ENCODE assay signal across 11 cellular contexts in the genomic region with DNA sequence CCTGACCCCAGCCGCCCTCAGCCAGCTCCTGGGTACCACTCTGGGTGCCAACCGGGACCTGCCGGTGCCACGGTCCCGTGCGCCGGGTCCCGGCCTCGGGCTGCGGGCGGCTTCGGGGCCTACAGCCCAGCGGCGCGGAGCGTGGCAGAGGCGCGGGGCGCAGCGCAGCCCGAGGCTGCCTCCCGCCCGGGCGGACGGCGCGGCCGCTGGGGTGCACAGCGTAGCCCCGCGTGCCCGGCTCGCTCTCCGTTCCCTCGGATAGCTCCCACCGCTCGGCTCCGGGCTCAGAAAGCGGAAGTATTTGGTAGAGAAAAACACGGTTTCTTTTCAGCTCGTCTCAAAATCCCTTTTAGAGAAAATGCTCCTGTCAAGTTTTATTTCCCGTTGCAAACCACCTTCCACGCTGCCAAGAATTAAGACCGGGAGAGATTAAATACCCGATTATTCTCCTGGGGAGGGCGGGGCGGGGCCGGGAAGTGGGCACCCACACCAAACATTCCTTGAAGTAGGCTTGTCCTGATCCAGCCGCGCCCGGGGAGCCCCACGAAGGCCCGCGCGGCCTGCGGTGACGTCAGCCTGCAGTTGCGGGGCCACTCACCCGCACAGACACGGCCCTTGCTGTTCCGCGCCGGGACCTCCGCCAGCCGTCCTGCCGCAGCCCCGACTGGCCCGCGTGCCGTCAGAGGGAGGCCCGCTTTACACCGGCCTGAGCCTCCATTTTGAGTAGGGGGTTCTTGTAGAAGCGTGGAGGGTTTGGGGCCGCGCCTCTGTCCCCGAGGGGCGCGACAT. TPM values are rescaled to one million over a fixed set of nuclear protein-coding genes. Genes with fewer than 3 reads are reported as not detected.
A peak's percentile ranks its signal among the peaks of the same experiment; 100 is the strongest.
DNase-seq lines count a peak whose midpoint lies in the region; ATAC-seq and TF ChIP-seq lines count a peak whose summit lies in the region.
"Had no signal": no experiment of that assay in that cellular context is flagged by ENCODE, and none has a peak within 500 bp of the region (broad histone marks: within the 10 kb centered on the region; RNA-seq: fewer than 3 reads in every experiment).

No MANE protein-coding gene starts in this region.

- peak overlapping the region; percentile 80 for H3K4me2 ChIP-seq in mesenchymal stem cell (ENCODE audit: low read length, poor library complexity, severe bottlenecking)

- peak overlapping the region; percentile 2 to 51 for H3K23ac ChIP-seq in mesenchymal stem cell (ENCODE audit: low read length in 2 of 2)

- H3K9me3 ChIP-seq in ascending aorta (no peaks in the 10 kb centered on the region), mesenchymal stem cell (ENCODE audit: control insufficient read depth, low read length) (no peaks in the 10 kb centered on the region), tibial nerve (no peaks in the 10 kb centered on the region), thyroid gland (no peaks in the 10 kb centered on the region)

- ATAC-seq in activated CD4-positive, alpha-beta T cell treated with anti-CD3 and anti-CD28 coated beads for 36 hours: peak; percentile 48
- ATAC-seq in GM19351 (IDR thresholded peaks at IDR 0.05; ENCODE audit: unreplicated experiment): no peak

- H3K27ac ChIP-seq in ascending aorta: no peak overlapping the region
- H3K27ac ChIP-seq in mesenchymal stem cell (ENCODE audit: low read length, poor library complexity, severe bottlenecking): no peak overlapping the region
- peak overlapping the region in 3 of 4 donors; percentile 17 to 87 (median 50) for H3K27ac ChIP-seq in tibial nerve
- H3K27ac ChIP-seq in thyroid gland: no peak overlapping the region

- peaks cover 22% of the 10 kb centered on the region for H3K4me1 Mint-ChIP-seq in activated CD4-positive, alpha-beta T cell treated with anti-CD3 and anti-CD28 coated beads for 36 hours

- no peak overlapping the region for H3K4ac ChIP-seq in mesenchymal stem cell (ENCODE audit: low read depth in 1 of 2, low read length in 2 of 2)

- H3K27me3 Mint-ChIP-seq in activated CD4-positive, alpha-beta T cell treated with anti-CD3 and anti-CD28 coated beads for 36 hours: peaks cover 79% of the 10 kb centered on the region

- POLR2A ChIA-PET in activated CD4-positive, alpha-beta T cell treated with anti-CD3 and anti-CD28 coated beads for 36 hours (lab: Charles Lee): no interaction called here

- H2BK5ac ChIP-seq in mesenchymal stem cell (ENCODE audit: low read depth, low read length, poor library complexity, severe bottlenecking): no peak overlapping the region

- no peaks in the 10 kb centered on the region for H3K9me3 Mint-ChIP-seq in activated CD4-positive, alpha-beta T cell treated with anti-CD3 and anti-CD28 coated beads for 36 hours (ENCODE audit: low read depth)

- H3K36me3 ChIP-seq in ascending aorta (no peaks in the 10 kb centered on the region), mesenchymal stem cell (ENCODE audit: control insufficient read depth in 1 of 2, insufficient read depth in 2 of 2, low read depth in 1 of 2, low read length in 2 of 2) (peaks cover 0 to 3% of the 10 kb centered on the region in 2 experiments), tibial nerve (no peaks in the 10 kb centered on the region), thyroid gland (no peaks in the 10 kb centered on the region)

- H3K4me3 Mint-ChIP-seq in activated CD4-positive, alpha-beta T cell treated with anti-CD3 and anti-CD28 coated beads for 36 hours: peak overlapping the region; percentile 45

- H4K8ac ChIP-seq in mesenchymal stem cell (ENCODE audit: low read length): no peak overlapping the region

- DNase-seq in activated CD4-positive, alpha-beta T cell treated with anti-CD3 and anti-CD28 coated beads for 36 hours: no peak
- DNase-seq in activated CD4-positive, alpha-beta T cell treated with anti-CD3 and anti-CD28 coated beads, Interleukin-2, amount 50 U/mL, for 4 hours: no peak
- DNase-seq in ascending aorta (ENCODE audit: low spot score in 2 of 2) (peak in 1 of 2 donors; percentile 59), mesenchymal stem cell (no peak), tibial nerve (ENCODE audit: low spot score in 2 of 2) (peak in 1 of 2 donors; percentile 21), thyroid gland (no peak), AG08395 (ENCODE audit: low spot score) (no peak)
- DNase-seq: activated CD4-positive, alpha-beta T cell treated with anti-CD3 and anti-CD28 coated beads, Interleukin-2, amount 50 U/mL, for 1 hour had no signal

- no peak overlapping the region for H3K27ac Mint-ChIP-seq in activated CD4-positive, alpha-beta T cell treated with anti-CD3 and anti-CD28 coated beads for 36 hours

- H4K91ac ChIP-seq in mesenchymal stem cell (ENCODE audit: low read length): no peak overlapping the region

- H2AFZ ChIP-seq in mesenchymal stem cell (ENCODE audit: low read depth, low read length): no peak overlapping the region

- intact Hi-C loops in activated CD4-positive, alpha-beta T cell treated with anti-CD3 and anti-CD28 coated beads for 36 hours (cut with DNase I, micrococcal nuclease): loop anchor here in 1 of 2 experiments (10.0 kb wide), 1 partner anchor 472 kb away; a partner anchor contains a TSS
- intact Hi-C loops in ascending aorta (cut with DNase I) (loop anchor here (10.0 kb wide), 2 partner anchors 582 to 1222 kb away; a partner anchor contains a TSS), thyroid gland (cut with DNase I) (loop anchor here (10.0 kb wide), 1 partner anchor 902 kb away; no protein-coding TSS in a partner anchor)

- H3K4me1 ChIP-seq in ascending aorta (peaks cover 5 to 14% of the 10 kb centered on the region in 2 donors), mesenchymal stem cell (ENCODE audit: control insufficient read depth, insufficient read depth, low read depth, low read length) (peaks cover 24% of the 10 kb centered on the region), tibial nerve (peaks cover 0 to 38% (median 25%) of the 10 kb centered on the region in 4 donors), thyroid gland (peaks cover 16 to 33% of the 10 kb centered on the region in 2 donors)

- H2BK12ac ChIP-seq in mesenchymal stem cell (ENCODE audit: low read length in 2 of 2): no peak overlapping the region

- no peak overlapping the region for H2AK5ac ChIP-seq in mesenchymal stem cell (ENCODE audit: low read length, severe bottlenecking)

- CTCF ChIA-PET in activated CD4-positive, alpha-beta T cell treated with anti-CD3 and anti-CD28 coated beads for 36 hours (lab: Charles Lee): interaction anchor here (0.7 to 1.9 kb wide), 4 partner anchors 14 to 115 kb away, joined by 3 to 7 read pairs (median 4); a partner anchor contains a TSS

- no peak for TF ChIP-seq EP300 in tibial nerve (IDR thresholded peaks at IDR 0.05)

- H3K27me3 ChIP-seq in ascending aorta (peaks cover 48% of the 10 kb centered on the region), mesenchymal stem cell (ENCODE audit: control insufficient read depth in 1 of 2, insufficient read depth in 1 of 2, low read length in 2 of 2) (peaks cover 53 to 83% of the 10 kb centered on the region in 2 experiments), tibial nerve (peaks cover under 1 to 94% of the 10 kb centered on the region in 2 donors), thyroid gland (peaks cover 80% of the 10 kb centered on the region)

- H3K36me3 Mint-ChIP-seq in activated CD4-positive, alpha-beta T cell treated with anti-CD3 and anti-CD28 coated beads for 36 hours (ENCODE audit: low read depth): no peaks in the 10 kb centered on the region

- no peak overlapping the region for H2BK120ac ChIP-seq in mesenchymal stem cell (ENCODE audit: low read depth, low read length)

- peak overlapping the region; percentile 78 for H3K9ac ChIP-seq in mesenchymal stem cell (ENCODE audit: low read length)

- H3K79me1 ChIP-seq in mesenchymal stem cell (replicated peaks; ENCODE audit: low read length, poor library complexity, severe bottlenecking): peaks cover 3% of the 10 kb centered on the region

- no peak overlapping the region for H3K14ac ChIP-seq in mesenchymal stem cell (ENCODE audit: low read length in 2 of 2)

- TF ChIP-seq POLR2A in tibial nerve (IDR thresholded peaks at IDR 0.05): no peak
- no peak for TF ChIP-seq POLR2A in thyroid gland (IDR thresholded peaks at IDR 0.05)

- TF ChIP-seq CTCF in ascending aorta (IDR thresholded peaks at IDR 0.05) (no peak), tibial nerve (IDR thresholded peaks at IDR 0.05) (no peak), thyroid gland (IDR thresholded peaks at IDR 0.05) (no peak)

- no peak overlapping the region for H3K18ac ChIP-seq in mesenchymal stem cell (ENCODE audit: low read depth in 1 of 2, low read length in 2 of 2)

- H2BK15ac ChIP-seq in mesenchymal stem cell (ENCODE audit: low read depth, poor library complexity, severe bottlenecking): no peak overlapping the region

- H3K4me3 ChIP-seq in ascending aorta (peak overlapping the region; percentile 45 to 47), mesenchymal stem cell (ENCODE audit: insufficient read depth in 1 of 2, low read depth in 1 of 2, low read length in 2 of 2) (peak overlapping the region; percentile 48 to 65), tibial nerve (peak overlapping the region; percentile 19 to 51 (median 38)), thyroid gland (replicated peaks in 1 of 3) (peak overlapping the region in 1 of 3 donors; percentile 2)

- 19% methylated on average over 75 of the region's 78 CpGs for WGBS in mesenchymal stem cell
- WGBS in tibial nerve, 2 donors: 1 to 9% methylated on average over 32 to 62 of the region's 78 CpGs
- 1 to 4% methylated on average over 25 to 34 of the region's 78 CpGs for WGBS in thyroid gland, 2 donors

RNA-seq across cellular contexts. Expression of a gene that starts 7.2 kb away (rescaled TPM):
- total RNA-seq in activated CD4-positive, alpha-beta T cell treated with anti-CD3 and anti-CD28 coated beads for 36 hours: not detected
- total RNA-seq in ascending aorta (not detected), tibial nerve (1 to 10 TPM in 1 of 4 donors, under 1 TPM in 3; 0.63 to 1.5 (median 0.72) TPM), thyroid gland (not detected)
- not detected for polyA plus RNA-seq in mesenchymal stem cell (2013, experiment 1 of 2)
- polyA plus RNA-seq in mesenchymal stem cell (2013, experiment 2 of 2): not detected
- total RNA-seq: lung microvascular endothelial cell had no signal
- polyA plus RNA-seq: AG04450 had no signal

RNA-seq across cellular contexts. Expression of a gene that starts 7.7 kb away (rescaled TPM):
- total RNA-seq in activated CD4-positive, alpha-beta T cell treated with anti-CD3 and anti-CD28 coated beads for 36 hours: not detected
- total RNA-seq in ascending aorta: not detected
- 1.4 TPM for polyA plus RNA-seq in mesenchymal stem cell (2013, experiment 1 of 2)
- 1.3 TPM for polyA plus RNA-seq in mesenchymal stem cell (2013, experiment 2 of 2)
- total RNA-seq in tibial nerve: 10 to 100 TPM in 2 of 4 donors, 1 to 10 TPM in 2; 5.0 to 13.2 (median 9.5) TPM
- not detected for total RNA-seq in thyroid gland
- total RNA-seq: lung microvascular endothelial cell had no signal

RNA-seq across cellular contexts. Expression of a gene that starts 18.6 kb away (rescaled TPM):
- not detected for total RNA-seq in activated CD4-positive, alpha-beta T cell treated with anti-CD3 and anti-CD28 coated beads for 36 hours
- total RNA-seq in ascending aorta (not detected), tibial nerve (10 to 100 TPM; 19.0 to 34.1 (median 24.9) TPM), thyroid gland (1 to 10 TPM in 1 of 4 donors, not detected in 3; 4.0 TPM)
- polyA plus RNA-seq in mesenchymal stem cell (2013, experiment 1 of 2): 6.9 TPM
- polyA plus RNA-seq in mesenchymal stem cell (2013, experiment 2 of 2): 7.1 TPM

RNA-seq across cellular contexts. Expression of a gene that starts 27.4 kb away (rescaled TPM):
- not detected for total RNA-seq in activated CD4-positive, alpha-beta T cell treated with anti-CD3 and anti-CD28 coated beads for 36 hours
- not detected for total RNA-seq in ascending aorta
- polyA plus RNA-seq in mesenchymal stem cell (2013, experiment 1 of 2): 9.8 TPM
- 9.8 TPM for polyA plus RNA-seq in mesenchymal stem cell (2013, experiment 2 of 2)
- total RNA-seq in tibial nerve: 10 to 100 TPM; 10.5 to 13.8 (median 12.7) TPM
- 1 to 10 TPM in 1 of 4 donors, under 1 TPM in 2, not detected in 1; 0.63 to 1.9 (median 0.67) TPM for total RNA-seq in thyroid gland

RNA-seq across cellular contexts. Expression of a gene that starts 36.3 kb away (rescaled TPM):
- not detected for total RNA-seq in activated CD4-positive, alpha-beta T cell treated with anti-CD3 and anti-CD28 coated beads for 36 hours
- 12.0 TPM for total RNA-seq in ascending aorta
- polyA plus RNA-seq in mesenchymal stem cell (2013, experiment 1 of 2): 3.1 TPM
- polyA plus RNA-seq in mesenchymal stem cell (2013, experiment 2 of 2): 3.2 TPM
- total RNA-seq in tibial nerve: 10 to 100 TPM in 2 of 4 donors, 1 to 10 TPM in 2; 8.7 to 16.9 (median 11.3) TPM
- 1 to 10 TPM in 1 of 4 donors, under 1 TPM in 3; 0.34 to 2.1 (median 0.74) TPM for total RNA-seq in thyroid gland

Comparison
In these comparisons a context has a peak if more than half of its experiments do, and no peak if none do; other contexts are left out.
1. H3K27ac ChIP-seq: peak in tibial nerve (3 of 4); none in ascending aorta (0 of 2), mesenchymal stem cell (single experiment) and thyroid gland (0 of 3).